ENCODE assay signal across 23 cellular contexts in the genomic region with DNA sequence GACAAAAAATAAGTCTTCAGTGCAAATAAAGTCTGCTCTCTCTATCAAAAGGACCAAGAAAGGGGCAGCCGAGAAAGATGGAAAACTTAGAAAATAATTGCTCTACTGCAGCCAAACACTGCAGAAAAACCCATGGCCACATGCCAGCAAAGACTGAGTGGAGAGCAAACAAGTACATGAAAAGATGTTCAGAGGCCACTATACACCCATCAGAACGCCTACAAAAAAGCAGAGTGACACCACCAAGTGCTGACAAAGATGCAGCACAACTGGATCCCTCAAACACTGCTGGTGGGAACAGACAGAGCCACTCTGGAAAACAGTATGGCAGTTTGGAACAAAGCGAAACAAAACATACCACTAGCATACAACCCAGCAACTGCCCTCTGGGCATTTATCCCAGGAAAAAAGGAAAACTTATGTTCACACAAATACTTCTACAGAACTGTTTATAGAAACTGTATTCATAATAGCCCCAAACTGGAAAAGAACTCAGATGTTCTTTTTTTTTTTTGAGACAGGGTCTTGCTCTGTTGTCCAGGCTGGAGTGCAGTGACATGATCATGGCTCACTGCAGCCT. TPM values are rescaled to one million over a fixed set of nuclear protein-coding genes. Genes with fewer than 3 reads are reported as not detected.
A peak's percentile ranks its signal among the peaks of the same experiment; 100 is the strongest.
DNase-seq lines count a peak whose midpoint lies in the region; TF ChIP-seq lines count a peak whose summit lies in the region.
"Had no signal": no experiment of that assay in that cellular context is flagged by ENCODE, and none has a peak within 500 bp of the region (broad histone marks: within the 10 kb centered on the region; RNA-seq: fewer than 3 reads in every experiment).

No MANE protein-coding gene starts in this region.

- 67 to 77% methylated on average over 3 of the region's 3 CpGs for WGBS in testis, 2 donors

- H3K27me3 ChIP-seq in testis (no peaks in the 10 kb centered on the region), uterus (no peaks in the 10 kb centered on the region)
- H3K27me3 ChIP-seq: gastrocnemius medialis, tibial artery had no signal

- H3K36me3 ChIP-seq in testis (ENCODE audit: low read depth, missing control alignments) (no peaks in the 10 kb centered on the region), uterus (no peaks in the 10 kb centered on the region)

- peak; percentile 4 for DNase-seq in NCI-H1436 (lab: John Stamatoyannopoulos, UW)
- DNase-seq in NCI-H1436 treated with DMSO at 0.1 percent for 48 hours (lab: John Stamatoyannopoulos, UW): no peak
- peak; percentile 5 for DNase-seq in globus pallidus (ENCODE audit: low spot score)
- peak; percentile 64 for DNase-seq in testis
- DNase-seq in activated CD4-positive, alpha-beta T cell treated with anti-CD3 and anti-CD28 coated beads, Interleukin-2, amount 50 U/mL, for 1 hour: no peak
- no peak for DNase-seq in uterus
- no peak for DNase-seq in stimulated activated CD8-positive, alpha-beta memory T cell treated with anti-CD3 and anti-CD28 coated beads, Interleukin-4, amount 100 ng/mL, for 48 hours
- DNase-seq: activated CD4-positive, alpha-beta T cell treated with anti-CD3 and anti-CD28 coated beads for 36 hours; activated CD8-positive, alpha-beta memory T cell treated with anti-CD3 and anti-CD28 coated beads, Interleukin-2, amount 50 U/mL, for 48 hours; activated gamma-delta T cell treated with Interleukin-2 at 50 U/mL for 16 hours; CD4-positive, CD25-positive, alpha-beta regulatory T cell; cerebellar nuclear complex; EL; endodermal cell; gastrocnemius medialis; naive thymus-derived CD4-positive, alpha-beta T cell; NCI-H187; NCI-H526; PC-3; SK-N-SH; stimulated activated CD4-positive, alpha-beta T cell treated with anti-CD3 and anti-CD28 coated beads, Interleukin-12 subunit alpha, Interleukin-12 subunit beta, amount 100 ng/mL, for 4 hours had no signal

- H3K4me3 ChIP-seq in testis (no peak overlapping the region), uterus (no peak overlapping the region)
- H3K4me3 ChIP-seq: gastrocnemius medialis, tibial artery had no signal

- TF ChIP-seq CTCF in VCaP (conservative IDR thresholded peaks at IDR 0.05) (peak; percentile 26), testis (IDR thresholded peaks at IDR 0.05) (no peak), uterus (IDR thresholded peaks at IDR 0.05) (no peak)

- no peaks in the 10 kb centered on the region for H3K9me3 ChIP-seq in testis
- no peaks in the 10 kb centered on the region for H3K9me3 ChIP-seq in uterus
- H3K9me3 ChIP-seq: gastrocnemius medialis, SK-N-SH, tibial artery had no signal

- TF ChIP-seq POLR2A in testis (IDR thresholded peaks at IDR 0.05): no peak
- no peak for TF ChIP-seq POLR2A in uterus (IDR thresholded peaks at IDR 0.05)

- H3K4me1 ChIP-seq in testis (no peaks in the 10 kb centered on the region), uterus (no peaks in the 10 kb centered on the region)

- intact Hi-C loops in testis (cut with DNase I; ENCODE audit: low total_unique reads) (no loop called here), uterus (cut with DNase I; ENCODE audit: low total_unique reads) (no loop called here)

- H3K27ac ChIP-seq in VCaP (peak overlapping the region; percentile 27), testis (no peak overlapping the region), uterus (no peak overlapping the region)
- H3K27ac ChIP-seq: gastrocnemius medialis, tibial artery had no signal

RNA-seq across cellular contexts. Expression of gene KIAA0753, which starts 36.7 kb away (rescaled TPM):
- total RNA-seq in testis: 10 to 100 TPM; 43.9 to 59.8 TPM
- polyA plus RNA-seq in testis (ENCODE audit: insufficient read depth, low read depth, low replicate concordance): 44.7 TPM
- 10 to 100 TPM in 3 of 4 donors, 1 to 10 TPM in 1; 6.2 to 52.3 (median 28.8) TPM for total RNA-seq in uterus

RNA-seq across cellular contexts. Expression of gene TXNDC17, which starts 37.0 kb away (rescaled TPM):
- total RNA-seq in testis (100 to 1,000 TPM; 119 TPM), uterus (100 to 1,000 TPM in 1 of 4 donors, 10 to 100 TPM in 2, 1 to 10 TPM in 1; 2.8 to 108 (median 51.5) TPM)
- 101 TPM for polyA plus RNA-seq in testis (ENCODE audit: insufficient read depth, low read depth, low replicate concordance)

RNA-seq across cellular contexts. Expression of gene PITPNM3, which starts 47.5 kb away (rescaled TPM):
- total RNA-seq in testis (1 to 10 TPM; 6.7 to 7.3 TPM), uterus (1 to 10 TPM in 3 of 4 donors, under 1 TPM in 1; 0.59 to 9.3 (median 6.1) TPM)
- 6.3 TPM for polyA plus RNA-seq in testis (ENCODE audit: insufficient read depth, low read depth, low replicate concordance)

RNA-seq across cellular contexts. Expression of gene MED31, which starts 47.6 kb away (rescaled TPM):
- total RNA-seq in testis (10 to 100 TPM; 14.9 to 19.3 TPM), uterus (10 to 100 TPM in 3 of 4 donors, 1 to 10 TPM in 1; 1.5 to 49.7 (median 15.7) TPM)
- polyA plus RNA-seq in testis (ENCODE audit: insufficient read depth, low read depth, low replicate concordance): 31.3 TPM

RNA-seq across cellular contexts. Expression of gene C17orf100, which starts 47.7 kb away (rescaled TPM):
- total RNA-seq in testis (10 to 100 TPM in 1 of 2 donors, 1 to 10 TPM in 1; 6.9 to 10.3 TPM), uterus (1 to 10 TPM in 3 of 4 donors, under 1 TPM in 1; 0.26 to 3.2 (median 1.3) TPM)
- polyA plus RNA-seq in testis (ENCODE audit: insufficient read depth, low read depth, low replicate concordance): 12.4 TPM

Comparison
In these comparisons a context has a peak if more than half of its experiments do, and no peak if none do; other contexts are left out.
1. DNase-seq: peak in NCI-H1436 (single experiment), globus pallidus (single experiment) and testis (single experiment); none in NCI-H1436 treated with DMSO at 0.1 percent for 48 hours (single experiment), activated CD4-positive, alpha-beta T cell treated with anti-CD3 and anti-CD28 coated beads, Interleukin-2, amount 50 U/mL, for 1 hour (single experiment), uterus (0 of 2) and stimulated activated CD8-positive, alpha-beta memory T cell treated with anti-CD3 and anti-CD28 coated beads, Interleukin-4, amount 100 ng/mL, for 48 hours (single experiment).